Comparison of ENCODE assay signal across 10 cellular contexts in the genomic region with DNA sequence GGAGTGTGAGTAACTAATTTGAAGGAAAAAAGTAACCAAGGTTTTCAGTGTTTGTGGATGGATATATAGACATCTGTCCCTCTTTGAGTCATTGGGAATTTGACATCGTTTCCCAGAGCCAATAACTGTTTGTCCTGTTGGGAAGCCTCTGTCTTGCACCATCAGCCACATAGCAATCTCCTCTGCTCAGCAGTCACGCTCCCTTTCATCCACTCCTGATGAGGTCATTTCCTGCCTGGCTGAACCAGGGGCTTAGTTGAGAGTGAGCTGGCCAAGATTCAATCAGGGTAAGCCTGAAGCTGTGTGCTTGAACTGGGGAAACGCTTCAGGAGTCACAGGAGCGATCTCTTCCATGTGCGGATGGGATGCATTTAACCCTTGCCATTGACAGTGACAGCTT.
DNase-seq lines count a peak whose midpoint lies in the region; ATAC-seq, FAIRE-seq and TF ChIP-seq lines count a peak whose summit lies in the region.
"Had no signal": no experiment of that assay in that cellular context is flagged by ENCODE, and none has a peak within 500 bp of the region (broad histone marks: within the 10 kb centered on the region; RNA-seq: fewer than 3 reads in every experiment).

No MANE protein-coding gene starts in this region.

- no peak for FAIRE-seq in kidney (lab: Jason Lieb, UNC)

- intact Hi-C loops in kidney (cut with DNase I) = no loop called here

- no peaks in the 10 kb centered on the region for H3K36me3 ChIP-seq in kidney (ENCODE audit: control insufficient read depth in 1 of 2, insufficient read depth in 2 of 2, low read length in 2 of 2)

- H3K4me3 Mint-ChIP-seq in nephron progenitor cell = no peak overlapping the region
- H3K4me3 Mint-ChIP-seq in activated naive CD8-positive, alpha-beta T cell treated with anti-CD3 and anti-CD28 coated beads for 36 hours = no peak overlapping the region
- H3K4me3 Mint-ChIP-seq: type B pancreatic cell had no signal

- DNase-seq in Daoy (ENCODE audit: low read depth) (peak; percentile 94), epithelial cell of prostate (ENCODE audit: low read depth, low spot score) (peak; percentile 79), nephron progenitor cell (peak; percentile 33), NCI-H2227 (lab: John Stamatoyannopoulos, UW; ENCODE audit: unreplicated experiment) (no peak), kidney (no peak)
- DNase-seq in activated naive CD8-positive, alpha-beta T cell treated with anti-CD3 and anti-CD28 coated beads for 36 hours = no peak
- DNase-seq: activated naive CD4-positive, alpha-beta T cell treated with anti-CD3 and anti-CD28 coated beads, Interleukin-2, amount 50 U/mL, for 16 hours had no signal

- no peaks in the 10 kb centered on the region for H3K4me1 ChIP-seq in kidney (ENCODE audit: control insufficient read depth in 1 of 2, insufficient read depth in 1 of 2, low read depth in 1 of 2, low read length in 2 of 2)

- peaks cover 18% of the 10 kb centered on the region for H3K9me3 Mint-ChIP-seq in nephron progenitor cell
- H3K9me3 Mint-ChIP-seq in activated naive CD8-positive, alpha-beta T cell treated with anti-CD3 and anti-CD28 coated beads for 36 hours = peaks cover 2% of the 10 kb centered on the region
- H3K9me3 Mint-ChIP-seq: type B pancreatic cell had no signal

- no peak for ATAC-seq in HG03095 (IDR thresholded peaks at IDR 0.05; ENCODE audit: unreplicated experiment)

- TF ChIP-seq CTCF in nephron progenitor cell (IDR thresholded peaks at IDR 0.05) (no peak), kidney (IDR thresholded peaks at IDR 0.05; ENCODE audit: borderline replicate concordance, extremely low read depth, insufficient read depth) (no peak)

- H3K27ac ChIP-seq in epithelial cell of prostate (peak overlapping the region; percentile 68), kidney (ENCODE audit: low read depth in 2 of 2, low read length in 2 of 2) (no peak overlapping the region)

- H3K4me1 Mint-ChIP-seq in nephron progenitor cell = peaks cover 18% of the 10 kb centered on the region
- H3K4me1 Mint-ChIP-seq in activated naive CD8-positive, alpha-beta T cell treated with anti-CD3 and anti-CD28 coated beads for 36 hours = no peaks in the 10 kb centered on the region

- H3K4me3 ChIP-seq in kidney (ENCODE audit: low read length in 2 of 2) = no peak overlapping the region

- peaks cover 0 to 2% of the 10 kb centered on the region in 2 donors for H3K9me3 ChIP-seq in kidney (ENCODE audit: control insufficient read depth in 1 of 2, low read length in 2 of 2)

- H3K27ac Mint-ChIP-seq in nephron progenitor cell = peak overlapping the region; percentile 52
- no peak overlapping the region for H3K27ac Mint-ChIP-seq in activated naive CD8-positive, alpha-beta T cell treated with anti-CD3 and anti-CD28 coated beads for 36 hours
- H3K27ac Mint-ChIP-seq: type B pancreatic cell had no signal

- peaks cover 8% of the 10 kb centered on the region for H3K27me3 Mint-ChIP-seq in nephron progenitor cell (ENCODE audit: low read depth, poor library complexity)
- peaks cover 21% of the 10 kb centered on the region for H3K27me3 Mint-ChIP-seq in activated naive CD8-positive, alpha-beta T cell treated with anti-CD3 and anti-CD28 coated beads for 36 hours
- H3K27me3 Mint-ChIP-seq: type B pancreatic cell had no signal

- H3K9ac ChIP-seq in kidney (ENCODE audit: low read length in 2 of 2) = no peak overlapping the region

- no peaks in the 10 kb centered on the region for H3K36me3 Mint-ChIP-seq in nephron progenitor cell (ENCODE audit: low read depth)
- no peaks in the 10 kb centered on the region for H3K36me3 Mint-ChIP-seq in activated naive CD8-positive, alpha-beta T cell treated with anti-CD3 and anti-CD28 coated beads for 36 hours
- H3K36me3 Mint-ChIP-seq: type B pancreatic cell had no signal

TF ChIP-seq in PFSK-1, 5 proteins besides CTCF, POLR2A, EP300 and RAD21:
- no peak for TF ChIP-seq TAF1 (IDR thresholded peaks at IDR 0.05; ENCODE audit: borderline replicate concordance, insufficient read depth, low read length)
- TF ChIP-seq FOXP2 (optimal IDR thresholded peaks at IDR 0.05; ENCODE audit: borderline replicate concordance, extremely low read depth, extremely low read length, insufficient read depth) = peak; percentile 36

Comparison
In these comparisons a context has a peak if more than half of its experiments do, and no peak if none do; other contexts are left out.
1. DNase-seq: peak in Daoy (single experiment), epithelial cell of prostate (single experiment) and nephron progenitor cell (single experiment); none in NCI-H2227 (single experiment), activated naive CD8-positive, alpha-beta T cell treated with anti-CD3 and anti-CD28 coated beads for 36 hours (single experiment) and kidney (single experiment).